ENCODE assay signal across 1 cellular context in genomic region chr17:75393523-75394331, GRCh38.
TF ChIP-seq lines count a peak whose summit lies in the region.

No MANE protein-coding gene starts in this region.

TF ChIP-seq in A549, 52 proteins besides CTCF, POLR2A, EP300 and RAD21 (continued from another document):
- TF ChIP-seq FOSL2 (IDR thresholded peaks at IDR 0.05) (no peak), FOSL2 (CRISPR knock-in tag; IDR thresholded peaks at IDR 0.05) (no peak), NFE2L2 (conservative IDR thresholded peaks at IDR 0.05; ENCODE audit: low read length) (no peak)
